ENCODE assay signal across 8 cellular contexts in the genomic region with DNA sequence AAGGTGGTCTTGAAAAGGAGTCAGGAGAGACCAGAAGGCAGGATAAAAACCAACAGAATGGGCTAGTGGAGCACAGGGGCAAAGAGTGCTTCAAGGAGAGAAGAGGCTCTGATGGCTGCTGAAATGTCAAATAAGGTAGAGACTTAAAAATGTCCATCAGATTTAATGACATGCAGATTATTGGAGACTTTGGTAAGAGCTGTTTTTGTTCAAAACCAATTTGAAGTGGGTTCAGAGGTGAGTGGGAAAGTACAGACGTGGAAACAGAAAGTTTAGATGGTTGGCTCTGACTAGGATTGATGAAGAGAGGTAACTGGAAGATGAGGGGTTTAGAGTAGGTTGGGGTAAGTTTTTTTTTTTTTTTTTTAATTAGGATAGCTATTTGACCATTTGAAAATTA. TPM values are rescaled to one million over a fixed set of nuclear protein-coding genes. Genes with fewer than 3 reads are reported as not detected.
A peak's percentile ranks its signal among the peaks of the same experiment; 100 is the strongest.
DNase-seq lines count a peak whose midpoint lies in the region; ATAC-seq and TF ChIP-seq lines count a peak whose summit lies in the region.

No MANE protein-coding gene starts in this region.

- no peaks in the 10 kb centered on the region for H3K9me3 Mint-ChIP-seq in activated naive CD8-positive, alpha-beta T cell treated with anti-CD3 and anti-CD28 coated beads, Interleukin-2, amount 10 ng/mL, durations not matched to agents 7 days and 5 days

- peak overlapping the region; percentile 72 for H3K27ac Mint-ChIP-seq in activated naive CD8-positive, alpha-beta T cell treated with anti-CD3 and anti-CD28 coated beads, Interleukin-2, amount 10 ng/mL, durations not matched to agents 7 days and 5 days

- ATAC-seq in GM18502 (IDR thresholded peaks at IDR 0.05; ENCODE audit: poor library complexity, unreplicated experiment) (peak; percentile 32), GM21528 (IDR thresholded peaks at IDR 0.05; ENCODE audit: low FRiP score, unreplicated experiment) (peak; percentile 20), HG03280 (IDR thresholded peaks at IDR 0.05; ENCODE audit: unreplicated experiment) (peak; percentile 17), SK-N-SH treated with all-trans-retinoic acid at 6 μM for 48 hours (no peak)
- peak; percentile 3 for ATAC-seq in activated naive CD8-positive, alpha-beta T cell treated with anti-CD3 and anti-CD28 coated beads, Interleukin-2, amount 10 ng/mL, durations not matched to agents 7 days and 5 days (ENCODE audit: low read depth)

- peaks cover 34% of the 10 kb centered on the region for H3K4me1 Mint-ChIP-seq in activated naive CD8-positive, alpha-beta T cell treated with anti-CD3 and anti-CD28 coated beads, Interleukin-2, amount 10 ng/mL, durations not matched to agents 7 days and 5 days

- POLR2A ChIA-PET in activated naive CD8-positive, alpha-beta T cell treated with anti-CD3 and anti-CD28 coated beads, Interleukin-2, amount 10 ng/mL, durations not matched to agents 7 days and 5 days (lab: Charles Lee): interaction anchor here (1.5 kb wide), 1 partner anchor 14 kb away, joined by 11 read pairs; the partner anchor contains the start of gene SLC25A46

- H3K4me3 Mint-ChIP-seq in activated naive CD8-positive, alpha-beta T cell treated with anti-CD3 and anti-CD28 coated beads, Interleukin-2, amount 10 ng/mL, durations not matched to agents 7 days and 5 days: peak overlapping the region; percentile 52

- no peak for DNase-seq in activated naive CD8-positive, alpha-beta T cell treated with anti-CD3 and anti-CD28 coated beads, Interleukin-2, amount 10 ng/mL, durations not matched to agents 7 days and 5 days
- no peak for DNase-seq in cortex of kidney (lab: John Stamatoyannopoulos, UW)
- no peak for DNase-seq in OCI-M1 (lab: John Stamatoyannopoulos, UW)
- DNase-seq in NCI-H1436 treated with DMSO at 0.1 percent for 48 hours (lab: John Stamatoyannopoulos, UW): no peak

- peaks cover 33% of the 10 kb centered on the region for H3K36me3 Mint-ChIP-seq in activated naive CD8-positive, alpha-beta T cell treated with anti-CD3 and anti-CD28 coated beads, Interleukin-2, amount 10 ng/mL, durations not matched to agents 7 days and 5 days

- no peaks in the 10 kb centered on the region for H3K27me3 Mint-ChIP-seq in activated naive CD8-positive, alpha-beta T cell treated with anti-CD3 and anti-CD28 coated beads, Interleukin-2, amount 10 ng/mL, durations not matched to agents 7 days and 5 days

TF ChIP-seq in SK-N-SH treated with all-trans-retinoic acid at 6 μM for 48 hours, 23 proteins besides CTCF, POLR2A, EP300 and RAD21:
- TF ChIP-seq CSDC2 (CRISPR knock-in tag; IDR thresholded peaks at IDR 0.05): no peak
- TF ChIP-seq, protein P1, sequence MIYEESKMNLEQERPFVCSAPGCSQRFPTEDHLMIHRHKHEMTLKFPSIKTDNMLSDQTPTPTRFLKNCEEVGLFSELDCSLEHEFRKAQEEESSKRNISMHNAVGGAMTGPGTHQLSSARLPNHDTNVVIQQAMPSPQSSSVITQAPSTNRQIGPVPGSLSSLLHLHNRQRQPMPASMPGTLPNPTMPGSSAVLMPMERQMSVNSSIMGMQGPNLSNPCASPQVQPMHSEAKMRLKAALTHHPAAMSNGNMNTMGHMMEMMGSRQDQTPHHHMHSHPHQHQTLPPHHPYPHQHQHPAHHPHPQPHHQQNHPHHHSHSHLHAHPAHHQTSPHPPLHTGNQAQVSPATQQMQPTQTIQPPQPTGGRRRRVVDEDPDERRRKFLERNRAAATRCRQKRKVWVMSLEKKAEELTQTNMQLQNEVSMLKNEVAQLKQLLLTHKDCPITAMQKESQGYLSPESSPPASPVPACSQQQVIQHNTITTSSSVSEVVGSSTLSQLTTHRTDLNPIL (CRISPR knock-in tag; IDR thresholded peaks at IDR 0.05; ENCODE audit: low read depth): no peak
- TF ChIP-seq, protein P2, sequence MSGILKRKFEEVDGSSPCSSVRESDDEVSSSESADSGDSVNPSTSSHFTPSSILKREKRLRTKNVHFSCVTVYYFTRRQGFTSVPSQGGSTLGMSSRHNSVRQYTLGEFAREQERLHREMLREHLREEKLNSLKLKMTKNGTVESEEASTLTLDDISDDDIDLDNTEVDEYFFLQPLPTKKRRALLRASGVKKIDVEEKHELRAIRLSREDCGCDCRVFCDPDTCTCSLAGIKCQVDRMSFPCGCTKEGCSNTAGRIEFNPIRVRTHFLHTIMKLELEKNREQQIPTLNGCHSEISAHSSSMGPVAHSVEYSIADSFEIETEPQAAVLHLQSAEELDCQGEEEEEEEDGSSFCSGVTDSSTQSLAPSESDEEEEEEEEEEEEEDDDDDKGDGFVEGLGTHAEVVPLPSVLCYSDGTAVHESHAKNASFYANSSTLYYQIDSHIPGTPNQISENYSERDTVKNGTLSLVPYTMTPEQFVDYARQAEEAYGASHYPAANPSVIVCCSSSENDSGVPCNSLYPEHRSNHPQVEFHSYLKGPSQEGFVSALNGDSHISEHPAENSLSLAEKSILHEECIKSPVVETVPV (CRISPR knock-in tag; IDR thresholded peaks at IDR 0.05): no peak
- TF ChIP-seq, protein P3, sequence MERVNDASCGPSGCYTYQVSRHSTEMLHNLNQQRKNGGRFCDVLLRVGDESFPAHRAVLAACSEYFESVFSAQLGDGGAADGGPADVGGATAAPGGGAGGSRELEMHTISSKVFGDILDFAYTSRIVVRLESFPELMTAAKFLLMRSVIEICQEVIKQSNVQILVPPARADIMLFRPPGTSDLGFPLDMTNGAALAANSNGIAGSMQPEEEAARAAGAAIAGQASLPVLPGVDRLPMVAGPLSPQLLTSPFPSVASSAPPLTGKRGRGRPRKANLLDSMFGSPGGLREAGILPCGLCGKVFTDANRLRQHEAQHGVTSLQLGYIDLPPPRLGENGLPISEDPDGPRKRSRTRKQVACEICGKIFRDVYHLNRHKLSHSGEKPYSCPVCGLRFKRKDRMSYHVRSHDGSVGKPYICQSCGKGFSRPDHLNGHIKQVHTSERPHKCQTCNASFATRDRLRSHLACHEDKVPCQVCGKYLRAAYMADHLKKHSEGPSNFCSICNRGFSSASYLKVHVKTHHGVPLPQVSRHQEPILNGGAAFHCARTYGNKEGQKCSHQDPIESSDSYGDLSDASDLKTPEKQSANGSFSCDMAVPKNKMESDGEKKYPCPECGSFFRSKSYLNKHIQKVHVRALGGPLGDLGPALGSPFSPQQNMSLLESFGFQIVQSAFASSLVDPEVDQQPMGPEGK (CRISPR knock-in tag; IDR thresholded peaks at IDR 0.05; ENCODE audit: borderline replicate concordance): no peak

RNA-seq across cellular contexts. Expression of gene SLC25A46, which starts 14.1 kb away (rescaled TPM):
- total RNA-seq in activated naive CD8-positive, alpha-beta T cell treated with anti-CD3 and anti-CD28 coated beads, Interleukin-2, amount 10 ng/mL, durations not matched to agents 7 days and 5 days: 10 to 100 TPM; 41.2 to 45.6 TPM

RNA-seq across cellular contexts. Expression of gene TMEM232, which starts 26.5 kb away (rescaled TPM):
- total RNA-seq in activated naive CD8-positive, alpha-beta T cell treated with anti-CD3 and anti-CD28 coated beads, Interleukin-2, amount 10 ng/mL, durations not matched to agents 7 days and 5 days: 1 to 10 TPM in 1 of 2 experiments, under 1 TPM in 1; 0.91 to 1.4 TPM
